In the genomic region with DNA sequence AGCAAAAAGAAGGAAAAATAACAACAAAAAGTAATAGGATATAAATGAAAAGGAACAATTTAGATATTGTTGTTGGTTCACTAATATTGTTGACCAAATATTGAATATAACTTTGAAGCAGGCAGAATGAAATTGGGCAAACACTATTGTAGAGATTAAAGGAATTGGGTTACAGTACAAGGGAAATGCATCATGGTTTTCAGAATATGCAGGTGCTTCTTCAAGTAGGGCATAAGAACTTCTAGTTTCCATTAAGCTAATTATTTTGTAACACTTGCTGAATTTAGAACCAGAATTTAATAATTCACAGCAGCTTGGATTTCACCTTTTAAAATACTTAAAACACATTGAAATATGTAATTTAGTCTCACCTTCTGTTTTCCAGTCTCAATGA, we compare ENCODE assay signal across 9 cellular contexts.
DNase-seq lines count a peak whose midpoint lies in the region; ATAC-seq and TF ChIP-seq lines count a peak whose summit lies in the region.
"Had no signal": no experiment of that assay in that cellular context is flagged by ENCODE, and none has a peak within 500 bp of the region (broad histone marks: within the 10 kb centered on the region; RNA-seq: fewer than 3 reads in every experiment).

No MANE protein-coding gene starts in this region.

- DNase-seq in DMS79 (lab: John Stamatoyannopoulos, UW) (peak; percentile 39), MM.1S (peak; percentile 29), WERI-Rb-1 (no peak), erythroblast (lab: John Stamatoyannopoulos, UW) (no peak), activated gamma-delta T cell treated with Interleukin-2 at 50 U/mL for 16 hours (no peak), EL (no peak)

- no peak for ATAC-seq in HG03571 (IDR thresholded peaks at IDR 0.05; ENCODE audit: unreplicated experiment)

- H3K79me2 ChIP-seq in MM.1S (ENCODE audit: low read length) (no peaks in the 10 kb centered on the region), parathyroid adenoma (no peaks in the 10 kb centered on the region)

- H3K36me3 ChIP-seq in MM.1S (replicated peaks; ENCODE audit: insufficient read depth, low read length) (no peaks in the 10 kb centered on the region), WERI-Rb-1 (no peaks in the 10 kb centered on the region), parathyroid adenoma (ENCODE audit: control insufficient read depth, insufficient read depth, low read length) (no peaks in the 10 kb centered on the region)

- H3K9me3 ChIP-seq in MM.1S (replicated peaks; ENCODE audit: insufficient read depth, low read length) (no peaks in the 10 kb centered on the region), WERI-Rb-1 (ENCODE audit: severe bottlenecking) (no peaks in the 10 kb centered on the region), parathyroid adenoma (ENCODE audit: control insufficient read depth, low read length) (no peaks in the 10 kb centered on the region)

- no peak for TF ChIP-seq POLR2A in erythroblast (IDR thresholded peaks at IDR 0.05; ENCODE audit: low read length)

- no peaks in the 10 kb centered on the region for H3K9me2 ChIP-seq in MM.1S (replicated peaks; ENCODE audit: insufficient read depth, low read length)

- no peaks in the 10 kb centered on the region for H4K20me1 ChIP-seq in MM.1S (ENCODE audit: insufficient read depth, low read length)
- H4K20me1 ChIP-seq: BLaER1 treated with 17β-estradiol and CSF1 and Interleukin-3, amounts not matched to agents 10 nM and 100 nM had no signal

- no peak overlapping the region for H3K9ac ChIP-seq in MM.1S (ENCODE audit: low read length)
- no peak overlapping the region for H3K9ac ChIP-seq in parathyroid adenoma
- H3K9ac ChIP-seq: BLaER1 treated with 17β-estradiol and CSF1 and Interleukin-3, amounts not matched to agents 10 nM and 100 nM had no signal

- H3K4me3 ChIP-seq in MM.1S (ENCODE audit: low read length) (no peak overlapping the region; the same call in 1 of the 2 replicates), WERI-Rb-1 (ENCODE audit: low read depth, low read length) (no peak overlapping the region), parathyroid adenoma (ENCODE audit: low read depth, low read length) (peak overlapping the region; percentile 29)
- H3K4me3 ChIP-seq: BLaER1 treated with 17β-estradiol and CSF1 and Interleukin-3, amounts not matched to agents 10 nM and 100 nM had no signal

- H3K27ac ChIP-seq in MM.1S (ENCODE audit: low read length) (peak overlapping the region; percentile 38; the same call in 1 of the 2 replicates), WERI-Rb-1 (0 out of 2 replicates have a peak overlapping the region, but pooled peaks have one; percentile 0), parathyroid adenoma (peak overlapping the region; percentile 67)

- TF ChIP-seq CTCF in MM.1S (IDR thresholded peaks at IDR 0.05; ENCODE audit: low read length) (no peak), WERI-Rb-1 (IDR thresholded peaks at IDR 0.05; ENCODE audit: low read depth, low read length) (no peak), parathyroid adenoma (IDR thresholded peaks at IDR 0.05) (no peak)

- peaks cover 14% of the 10 kb centered on the region; the same call in 1 of the 2 replicates for H3F3A ChIP-seq in MM.1S (ENCODE audit: insufficient read depth, low read length)

- H3K4me2 ChIP-seq in MM.1S (ENCODE audit: low read depth, low read length) (peak overlapping the region; percentile 65), parathyroid adenoma (ENCODE audit: low read length) (peak overlapping the region; percentile 63)

- H3K4me1 ChIP-seq in MM.1S (ENCODE audit: low read length) (peaks cover 23% of the 10 kb centered on the region), parathyroid adenoma (peaks cover 24% of the 10 kb centered on the region)

- H3K27me3 ChIP-seq in MM.1S (replicated peaks; ENCODE audit: insufficient read depth, low read length) (no peaks in the 10 kb centered on the region), WERI-Rb-1 (ENCODE audit: insufficient read depth, low read depth, severe bottlenecking) (no peaks in the 10 kb centered on the region), parathyroid adenoma (ENCODE audit: control insufficient read depth, insufficient read depth, low read length) (no peaks in the 10 kb centered on the region)
- H3K27me3 ChIP-seq: BLaER1 treated with 17β-estradiol and CSF1 and Interleukin-3, amounts not matched to agents 10 nM and 100 nM had no signal

- H2AFZ ChIP-seq in MM.1S (ENCODE audit: low read length) = no peak overlapping the region
- H2AFZ ChIP-seq in parathyroid adenoma = peak overlapping the region; percentile 65

Comparison
In these comparisons a context has a peak if more than half of its experiments do, and no peak if none do; other contexts are left out.
1. DNase-seq: peak in DMS79 (single experiment) and MM.1S (single experiment); none in WERI-Rb-1 (single experiment), erythroblast (0 of 2), activated gamma-delta T cell treated with Interleukin-2 at 50 U/mL for 16 hours (single experiment) and EL (single experiment).
2. H3K27ac ChIP-seq: peak in every context shown above with its lines; median percentile 67 in parathyroid adenoma; 38 in MM.1S; 0 in WERI-Rb-1.